Comparison of ENCODE assay signal across 1 cellular context in genomic region chr1:248730507-248731335, GRCh38.
TF ChIP-seq lines count a peak whose summit lies in the region.

No MANE protein-coding gene starts in this region.

TF ChIP-seq in HepG2, 621 proteins besides CTCF, POLR2A, EP300 and RAD21 (continued from another document):
- TF ChIP-seq, protein P1, sequence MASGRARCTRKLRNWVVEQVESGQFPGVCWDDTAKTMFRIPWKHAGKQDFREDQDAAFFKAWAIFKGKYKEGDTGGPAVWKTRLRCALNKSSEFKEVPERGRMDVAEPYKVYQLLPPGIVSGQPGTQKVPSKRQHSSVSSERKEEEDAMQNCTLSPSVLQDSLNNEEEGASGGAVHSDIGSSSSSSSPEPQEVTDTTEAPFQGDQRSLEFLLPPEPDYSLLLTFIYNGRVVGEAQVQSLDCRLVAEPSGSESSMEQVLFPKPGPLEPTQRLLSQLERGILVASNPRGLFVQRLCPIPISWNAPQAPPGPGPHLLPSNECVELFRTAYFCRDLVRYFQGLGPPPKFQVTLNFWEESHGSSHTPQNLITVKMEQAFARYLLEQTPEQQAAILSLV (CRISPR knock-in tag; IDR thresholded peaks at IDR 0.05; ENCODE audit: borderline replicate concordance) = no peak
- TF ChIP-seq HES4 (CRISPR knock-in tag; IDR thresholded peaks at IDR 0.05; ENCODE audit: borderline replicate concordance) = no peak
- no peak for TF ChIP-seq TAF1 (CRISPR knock-in tag; IDR thresholded peaks at IDR 0.05)
- peak; percentile 62 to 85 for TF ChIP-seq MAFK (conservative IDR thresholded peaks at IDR 0.05 in 1 of 2, IDR thresholded peaks at IDR 0.05 in 1 of 2; ENCODE audit: low read length in 2 of 2)
- no peak for TF ChIP-seq SMAD1 (CRISPR knock-in tag; IDR thresholded peaks at IDR 0.05; ENCODE audit: borderline replicate concordance, low read depth)
- no peak for TF ChIP-seq ATF1 (CRISPR knock-in tag; IDR thresholded peaks at IDR 0.05)
- no peak for TF ChIP-seq ZNF557 (CRISPR knock-in tag; IDR thresholded peaks at IDR 0.05)
- TF ChIP-seq SP1 (IDR thresholded peaks at IDR 0.05) = no peak
- no peak for TF ChIP-seq SP1 (CRISPR knock-in tag; IDR thresholded peaks at IDR 0.05)
- peak; percentile 75 for TF ChIP-seq MAFF (IDR thresholded peaks at IDR 0.05; ENCODE audit: low read depth, low read length)
- TF ChIP-seq MEIS2 (CRISPR knock-in tag; IDR thresholded peaks at IDR 0.05) = no peak
- TF ChIP-seq ZNF569 (CRISPR knock-in tag; IDR thresholded peaks at IDR 0.05; ENCODE audit: borderline replicate concordance) = no peak
- TF ChIP-seq KDM1A (CRISPR knock-in tag; IDR thresholded peaks at IDR 0.05) = no peak
- no peak for TF ChIP-seq ZNF672 (CRISPR knock-in tag; IDR thresholded peaks at IDR 0.05)
- TF ChIP-seq AGO2 (optimal IDR thresholded peaks at IDR 0.05; ENCODE audit: low read depth, low read length) = no peak
- no peak for TF ChIP-seq MTF2 (CRISPR knock-in tag; IDR thresholded peaks at IDR 0.05; ENCODE audit: borderline replicate concordance)
- TF ChIP-seq FOXA1 (IDR thresholded peaks at IDR 0.05) = no peak
- TF ChIP-seq FOXA1 (CRISPR knock-in tag; IDR thresholded peaks at IDR 0.05) = no peak
